Comparison of ENCODE assay signal across 18 cellular contexts in genomic region chr16:15477802-15478201, GRCh38. TPM values are rescaled to one million over a fixed set of nuclear protein-coding genes. Genes with fewer than 3 reads are reported as not detected.
A peak's percentile ranks its signal among the peaks of the same experiment; 100 is the strongest.
DNase-seq lines count a peak whose midpoint lies in the region; ATAC-seq, FAIRE-seq and TF ChIP-seq lines count a peak whose summit lies in the region.
"Had no signal": no experiment of that assay in that cellular context is flagged by ENCODE, and none has a peak within 500 bp of the region (broad histone marks: within the 10 kb centered on the region; RNA-seq: fewer than 3 reads in every experiment).

No MANE protein-coding gene starts in this region.

- H3K27me3 ChIP-seq in IMR-90 (ENCODE audit: control insufficient read depth, insufficient read depth, low read length): no peaks in the 10 kb centered on the region
- peaks cover 0 to 4% of the 10 kb centered on the region in 2 experiments; a peak in 1 of 5 replicates for H3K27me3 ChIP-seq in K562 (ENCODE audit: control insufficient read depth in 2 of 2, insufficient read depth in 2 of 2, low read length in 2 of 2)
- H3K27me3 ChIP-seq in Caco-2 (replicated peaks; ENCODE audit: control insufficient read depth, insufficient read depth, low read length): no peaks in the 10 kb centered on the region
- H3K27me3 ChIP-seq in brain microvascular endothelial cell (replicated peaks): no peaks in the 10 kb centered on the region
- H3K27me3 ChIP-seq: MG63 had no signal

- TF ChIP-seq POLR2A in IMR-90 (IDR thresholded peaks at IDR 0.05; ENCODE audit: low read depth, low read length): no peak
- no peak for TF ChIP-seq POLR2A in K562 (conservative IDR thresholded peaks at IDR 0.05)

- no peak overlapping the region for H3K23ac ChIP-seq in IMR-90 (ENCODE audit: low read depth, low read length)

- POLR2A ChIA-PET in IMR-90 (lab: Charles Lee; ENCODE audit: unreplicated experiment) (no interaction called here), K562 (lab: Yijun Ruan, JAX) (interaction anchor here (0.6 kb wide), 2 partner anchors 246 to 252 kb away, joined by 3 to 6 read pairs; no protein-coding TSS in a partner anchor), Caco-2 (lab: Charles Lee) (interaction anchor here (0.6 kb wide), 1 partner anchor 26 kb away, joined by 6 read pairs; no protein-coding TSS in a partner anchor)

- peaks cover 9 to 52% of the 10 kb centered on the region in 2 experiments; a peak in 3 of 4 replicates for H3K79me1 ChIP-seq in IMR-90 (ENCODE audit: low read depth in 1 of 2, low read length in 2 of 2)

- H3K27me3 Mint-ChIP-seq in activated T-cell treated with anti-CD3 and anti-CD28 coated beads, Interleukin-2, amount 50 U/mL, for 24 hours: no peaks in the 10 kb centered on the region
- H3K27me3 Mint-ChIP-seq in stimulated activated naive B cell treated with anti-CD40 and anti-IgM and Interleukin-4, amounts not matched to agents 10 μg/mL and 1 μg/mL and 100 μg/mL, for 72 hours: peaks cover 0 to 6% of the 10 kb centered on the region in 2 donors
- H3K27me3 Mint-ChIP-seq in Caco-2 (ENCODE audit: insufficient read depth, unreplicated experiment): no peaks in the 10 kb centered on the region

- no peak overlapping the region for H3K4ac ChIP-seq in IMR-90 (ENCODE audit: low read depth, low read length)

- no peak overlapping the region for H2AK9ac ChIP-seq in IMR-90 (replicated peaks; ENCODE audit: low read depth, low read length, poor library complexity)

- H3K27ac ChIP-seq in IMR-90 (ENCODE audit: insufficient read depth, low read length) (no peak overlapping the region), K562 (ENCODE audit: extremely low read depth, low read depth, low read length) (no peak overlapping the region), brain microvascular endothelial cell (no peak overlapping the region)
- H3K27ac ChIP-seq: PC-9 had no signal

- peak overlapping the region; percentile 86 for H3K27ac Mint-ChIP-seq in activated T-cell treated with anti-CD3 and anti-CD28 coated beads, Interleukin-2, amount 50 U/mL, for 24 hours
- peak overlapping the region; percentile 38 for H3K27ac Mint-ChIP-seq in stimulated activated naive B cell treated with anti-CD40 and anti-IgM and Interleukin-4, amounts not matched to agents 10 μg/mL and 1 μg/mL and 100 μg/mL, for 72 hours
- H3K27ac Mint-ChIP-seq in Caco-2 (ENCODE audit: unreplicated experiment): no peak overlapping the region
- H3K27ac Mint-ChIP-seq: HFFc6 had no signal

- H3K4me3 Mint-ChIP-seq in activated T-cell treated with anti-CD3 and anti-CD28 coated beads, Interleukin-2, amount 50 U/mL, for 24 hours: no peak overlapping the region
- peak overlapping the region in 1 of 2 donors; percentile 11 for H3K4me3 Mint-ChIP-seq in stimulated activated naive B cell treated with anti-CD40 and anti-IgM and Interleukin-4, amounts not matched to agents 10 μg/mL and 1 μg/mL and 100 μg/mL, for 72 hours
- H3K4me3 Mint-ChIP-seq in Caco-2 (ENCODE audit: unreplicated experiment): no peak overlapping the region
- H3K4me3 Mint-ChIP-seq: HFFc6 had no signal

- no peak for ATAC-seq in IMR-90 (ENCODE audit: low read depth)
- ATAC-seq in K562: no peak
- peak; percentile 74 to 88 for ATAC-seq in stimulated activated naive B cell treated with anti-CD40 and anti-IgM and Interleukin-4, amounts not matched to agents 10 μg/mL and 1 μg/mL and 100 μg/mL, for 72 hours (replicated peaks)

- no peak overlapping the region for H2AK5ac ChIP-seq in IMR-90 (ENCODE audit: low read depth, low read length)

- no peak overlapping the region for H2BK15ac ChIP-seq in IMR-90 (ENCODE audit: low read depth, low read length)

- no peak overlapping the region for H3K56ac ChIP-seq in IMR-90 (ENCODE audit: extremely low read depth, insufficient read depth, low read length)

- TF ChIP-seq CTCF in IMR-90 (conservative IDR thresholded peaks at IDR 0.05; ENCODE audit: low read depth, low read length) (no peak), K562 (IDR thresholded peaks at IDR 0.05 in 2 of 3, conservative IDR thresholded peaks at IDR 0.05 in 1 of 3; ENCODE audit: insufficient read depth in 2 of 3, low read depth in 1 of 3, low read length in 3 of 3) (no peak), Caco-2 (IDR thresholded peaks at IDR 0.05; ENCODE audit: insufficient read depth in 1 of 2, low read depth in 1 of 2, low read length in 1 of 2, severe bottlenecking in 1 of 2, unreplicated experiment in 1 of 2) (no peak), brain microvascular endothelial cell (IDR thresholded peaks at IDR 0.05; ENCODE audit: low read depth, low read length, missing control alignments) (no peak)

- CTCF ChIA-PET in IMR-90 (lab: Yijun Ruan, JAX): no interaction called here
- CTCF ChIA-PET in K562 (lab: Yijun Ruan, JAX; ENCODE audit: low intra/inter-chr PET ratio): no interaction called here
- CTCF ChIA-PET in Caco-2 (lab: Charles Lee): no interaction called here

- H3K4me1 Mint-ChIP-seq in activated T-cell treated with anti-CD3 and anti-CD28 coated beads, Interleukin-2, amount 50 U/mL, for 24 hours (ENCODE audit: low read depth): peaks cover 36% of the 10 kb centered on the region
- peaks cover 14 to 26% of the 10 kb centered on the region in 2 donors for H3K4me1 Mint-ChIP-seq in stimulated activated naive B cell treated with anti-CD40 and anti-IgM and Interleukin-4, amounts not matched to agents 10 μg/mL and 1 μg/mL and 100 μg/mL, for 72 hours
- no peaks in the 10 kb centered on the region for H3K4me1 Mint-ChIP-seq in Caco-2 (ENCODE audit: low read depth, unreplicated experiment)

- H4K20me1 ChIP-seq in IMR-90 (ENCODE audit: insufficient read depth, low read length): peaks cover 5% of the 10 kb centered on the region
- H4K20me1 ChIP-seq in K562 (replicated peaks; ENCODE audit: control insufficient read depth, insufficient read depth, low read length): no peaks in the 10 kb centered on the region

- H2BK20ac ChIP-seq in IMR-90 (ENCODE audit: low read depth, low read length): no peak overlapping the region

- no CpG with 5 or more reads among the region's 2 CpGs for WGBS in IMR-90 (ENCODE audit: extremely low coverage in 2 of 2, insufficient read length in 1 of 2), 2 experiments
- 15% methylated on average over 2 of the region's 2 CpGs for WGBS in K562 (ENCODE audit: insufficient coverage, low coverage, missing lambda C conversion rate)

- H3K4me3 ChIP-seq in IMR-90 (ENCODE audit: insufficient read depth, low read depth, low read length): no peak overlapping the region
- H3K4me3 ChIP-seq in K562: no peak overlapping the region
- H3K4me3 ChIP-seq in Caco-2 (ENCODE audit: low read depth, low read length): no peak overlapping the region
- no peak overlapping the region for H3K4me3 ChIP-seq in brain microvascular endothelial cell (ENCODE audit: low read depth, low read length)
- H3K4me3 ChIP-seq: MG63, PC-9 had no signal

- H4K5ac ChIP-seq in IMR-90 (ENCODE audit: low read depth, low read length): no peak overlapping the region

- TF ChIP-seq RAD21 in IMR-90 (IDR thresholded peaks at IDR 0.05; ENCODE audit: low read length) (no peak), K562 (CRISPR knock-in tag; conservative IDR thresholded peaks at IDR 0.05 in 1 of 2, IDR thresholded peaks at IDR 0.05 in 1 of 2) (no peak)

- no peak overlapping the region; the same call in 1 of the 2 replicates for H2BK120ac ChIP-seq in IMR-90 (ENCODE audit: low read depth, low read length)

- H3K9ac ChIP-seq in IMR-90 (ENCODE audit: low read depth, low read length) (no peak overlapping the region), K562 (ENCODE audit: insufficient read depth in 1 of 2, low read depth in 2 of 2, low read length in 2 of 2) (no peak overlapping the region)

- peaks cover 5% of the 10 kb centered on the region for H3K9me3 Mint-ChIP-seq in activated T-cell treated with anti-CD3 and anti-CD28 coated beads, Interleukin-2, amount 50 U/mL, for 24 hours
- H3K9me3 Mint-ChIP-seq in stimulated activated naive B cell treated with anti-CD40 and anti-IgM and Interleukin-4, amounts not matched to agents 10 μg/mL and 1 μg/mL and 100 μg/mL, for 72 hours: peaks cover 3 to 6% of the 10 kb centered on the region in 2 donors
- H3K9me3 Mint-ChIP-seq in Caco-2 (ENCODE audit: unreplicated experiment): no peaks in the 10 kb centered on the region

- H4K8ac ChIP-seq in IMR-90 (ENCODE audit: low read depth in 2 of 2, low read length in 2 of 2): no peak overlapping the region; a peak in 1 of 4 replicates

- H4K91ac ChIP-seq in IMR-90 (ENCODE audit: insufficient read depth, low read depth, low read length): no peak overlapping the region

- intact Hi-C loops in IMR-90 (cut with micrococcal nuclease): no loop called here
- intact Hi-C loops in K562 (cut with micrococcal nuclease): no loop called here
- intact Hi-C loops in Caco-2 (cut with micrococcal nuclease; ENCODE audit: unreplicated experiment): no loop called here

- DNase-seq in activated T-cell treated with anti-CD3 and anti-CD28 coated beads, Interleukin-2, amount 50 U/mL, for 24 hours: no peak
- no peak for DNase-seq in activated T-cell treated with anti-CD3 and anti-CD28 coated beads, Interleukin-2, amount 50 U/mL, for 48 hours
- DNase-seq in IMR-90 (peak; percentile 36), K562 (ENCODE audit: extremely low read depth in 1 of 4, low spot score in 3 of 4) (no peak), Caco-2 (no peak), brain microvascular endothelial cell (no peak)
- no peak for DNase-seq in stimulated activated naive B cell treated with anti-CD40 and anti-IgM and Interleukin-4, amounts not matched to agents 10 μg/mL and 1 μg/mL and 100 μg/mL, for 72 hours
- DNase-seq: AML-193, DMS53, HFFc6, Karpas-422, MG63, NCI-H1092 treated with DMSO at 0.1 percent for 48 hours, NCI-H2107, NCI-H2227 treated with DMSO at 0.1 percent for 48 hours, NCI-H524, PC-9 had no signal

- H3K4me2 ChIP-seq in IMR-90 (ENCODE audit: low read depth, low read length) (peak overlapping the region; percentile 58; the same call in 1 of the 2 replicates), K562 (ENCODE audit: insufficient read depth, low read length) (no peak overlapping the region; the same call in 1 of the 2 replicates)
- H3K4me2 ChIP-seq: PC-9 had no signal

- no TSS peak for BruUV-seq in IMR-90 (replicated peaks; lab: Mats Ljungman, UMichigan)
- BruUV-seq in K562 (replicated peaks; lab: Mats Ljungman, UMichigan): no TSS peak
- no TSS peak for BruUV-seq in Caco-2 (replicated peaks; lab: Mats Ljungman, UMichigan)

- H3K79me2 ChIP-seq in K562 (ENCODE audit: control insufficient read depth, insufficient read depth, low read length): no peaks in the 10 kb centered on the region

- H3K18ac ChIP-seq in IMR-90 (ENCODE audit: low read depth, low read length): no peak overlapping the region

- H3K36me3 ChIP-seq in IMR-90 (ENCODE audit: control insufficient read depth, insufficient read depth, low read length) (peaks cover 2% of the 10 kb centered on the region), K562 (ENCODE audit: control insufficient read depth, insufficient read depth, low read length) (no peaks in the 10 kb centered on the region), Caco-2 (ENCODE audit: control insufficient read depth, insufficient read depth, low read length) (no peaks in the 10 kb centered on the region), brain microvascular endothelial cell (replicated peaks) (no peaks in the 10 kb centered on the region)

- H2AFZ ChIP-seq in IMR-90 (replicated peaks; ENCODE audit: low read length, poor library complexity) (no peak overlapping the region), K562 (ENCODE audit: low read depth, low read length) (peak overlapping the region; percentile 25; the same call in 1 of the 2 replicates)
- H2AFZ ChIP-seq: PC-9 had no signal

- no peak overlapping the region for H2BK5ac ChIP-seq in IMR-90 (ENCODE audit: low read depth, low read length, poor library complexity, severe bottlenecking)

- TF ChIP-seq EP300 in K562 (IDR thresholded peaks at IDR 0.05; ENCODE audit: low read length): no peak

- in situ Hi-C loops in IMR-90 (cut with MboI; ENCODE audit: low sequenced_read_pairs): loop anchor here (5.0 kb wide), 1 partner anchor 36 kb away; no protein-coding TSS in a partner anchor
- in situ Hi-C loops in K562 (cut with MboI): no loop called here
- in situ Hi-C loops in brain microvascular endothelial cell (cut with HindIII; ENCODE audit: low pct_ligation_motif_present, low sequenced_read_pairs): no loop called here

- no peak for FAIRE-seq in K562 (lab: Jason Lieb, UNC)
- FAIRE-seq: H1 had no signal

- H3K9me3 ChIP-seq in IMR-90 (ENCODE audit: control insufficient read depth, insufficient read depth, low read length) (peaks cover 4% of the 10 kb centered on the region; the same call in 1 of the 2 replicates), K562 (replicated peaks; ENCODE audit: control insufficient read depth, insufficient read depth, low read depth, low read length) (0 out of 2 replicates have a peak, but pooled peaks cover 4% of the 10 kb centered on the region), Caco-2 (no peaks in the 10 kb centered on the region)

- dilution Hi-C loops in IMR-90 (cut with HindIII; ENCODE audit: low sequenced_read_pairs, unreplicated experiment): no loop called here

- no peak overlapping the region for H3K14ac ChIP-seq in IMR-90 (replicated peaks; ENCODE audit: low read depth, low read length)

- H3K9me1 ChIP-seq in IMR-90 (ENCODE audit: insufficient read depth, low read length) (peaks cover 5% of the 10 kb centered on the region), K562 (ENCODE audit: control insufficient read depth, insufficient read depth, low read length) (no peaks in the 10 kb centered on the region)

- peaks cover 2% of the 10 kb centered on the region for H3K4me1 ChIP-seq in IMR-90 (ENCODE audit: control insufficient read depth, insufficient read depth, low read length)
- no peaks in the 10 kb centered on the region; a peak in 1 of 5 replicates for H3K4me1 ChIP-seq in K562 (replicated peaks in 1 of 2; ENCODE audit: control insufficient read depth in 2 of 2, insufficient read depth in 2 of 2, low read length in 2 of 2)
- H3K4me1 ChIP-seq in Caco-2: no peaks in the 10 kb centered on the region

- H3K36me3 Mint-ChIP-seq in activated T-cell treated with anti-CD3 and anti-CD28 coated beads, Interleukin-2, amount 50 U/mL, for 24 hours (ENCODE audit: low read depth): peaks cover 13% of the 10 kb centered on the region
- peaks cover 6 to 22% of the 10 kb centered on the region in 2 donors for H3K36me3 Mint-ChIP-seq in stimulated activated naive B cell treated with anti-CD40 and anti-IgM and Interleukin-4, amounts not matched to agents 10 μg/mL and 1 μg/mL and 100 μg/mL, for 72 hours
- no peaks in the 10 kb centered on the region for H3K36me3 Mint-ChIP-seq in Caco-2 (ENCODE audit: insufficient read depth, unreplicated experiment)

RNA-seq across cellular contexts. Expression of gene BMERB1, which starts 43.4 kb away (rescaled TPM):
- total RNA-seq in IMR-90 (2012; rRNA removed): 22.5 and 22.6 TPM in 2 replicates
- 31.2 and 32.9 TPM in 2 replicates for polyA plus RNA-seq in IMR-90 (2012; rRNA removed)
- polyA plus RNA-seq in IMR-90 (2012; cell fraction: cytosol; rRNA removed): 21.4 and 35.3 TPM in 2 replicates
- polyA plus RNA-seq in IMR-90 (2012; cell fraction: nucleus; rRNA removed; ENCODE audit: low replicate concordance): 27.4 and 30.5 TPM in 2 replicates
- 1.2 and 1.3 TPM in 2 replicates for total RNA-seq in K562 (2011; cell fraction: chromatin; rRNA removed; ENCODE audit: low replicate concordance)
- 0.17 and 0.53 TPM in 2 replicates for total RNA-seq in K562 (2011; cell fraction: nucleolus; rRNA removed)
- total RNA-seq in K562 (2011; cell fraction: nucleoplasm; rRNA removed): 0.37 TPM in 1 of 2 replicates, not detected in the other
- 1.1 and 2.9 TPM in 2 replicates for total RNA-seq in K562 (2014; rRNA removed)
- total RNA-seq in K562 (2014; rRNA removed; fragmentation: Illumina TruSeq; extraction: Trizol): 0.47 and 1.3 TPM in 2 replicates
- 0.75 and 0.94 TPM in 2 replicates for total RNA-seq in K562 (2015; rRNA removed; fragmentation: Illumina TruSeq; extraction: Trizol)
- total RNA-seq in K562 (2021): 0.98 and 1.5 TPM in 2 replicates
- polyA plus RNA-seq in K562 (2011; rRNA removed): 0.91 and 1.2 TPM in 2 replicates
- 1.4 and 1.6 TPM in 2 replicates for polyA plus RNA-seq in K562 (2011; cell fraction: cytosol; rRNA removed)
- 0.55 and 0.64 TPM in 2 replicates for polyA plus RNA-seq in K562 (2011; cell fraction: nucleus; rRNA removed)
- polyA plus RNA-seq in K562 (2012): 1.6 and 1.8 TPM in 2 replicates
- 1.4 and 1.7 TPM in 2 replicates for polyA plus RNA-seq in K562 (2014; fragmentation: Illumina TruSeq; extraction: Trizol)
- polyA plus RNA-seq in K562 (2014; fragmentation: Nextera tagmentation; extraction: Ambion mirVana): under 1 TPM; 0.29 to 0.31 TPM
- polyA plus RNA-seq in K562 (2014; rRNA removed): 1.3 and 1.8 TPM in 2 replicates
- 0.25 and 0.51 TPM in 2 replicates for polyA minus RNA-seq in K562 (2011; rRNA and poly(A)+ RNA removed)
- polyA minus RNA-seq in K562 (2011; cell fraction: cytosol; rRNA and poly(A)+ RNA removed): 1.5 TPM in 1 of 2 replicates, not detected in the other
- 0.67 TPM in 1 of 2 replicates, not detected in the other for polyA minus RNA-seq in K562 (2011; cell fraction: nucleus; rRNA and poly(A)+ RNA removed)
- not detected in 2 replicates for total RNA-seq in Caco-2 (2022)

Comparison
In these comparisons a context has a peak if more than half of its experiments do, and no peak if none do; other contexts are left out.
1. ATAC-seq: peak in stimulated activated naive B cell treated with anti-CD40 and anti-IgM and Interleukin-4, amounts not matched to agents 10 μg/mL and 1 μg/mL and 100 μg/mL, for 72 hours (2 of 2); none in IMR-90 (single experiment) and K562 (single experiment).